Comparison of ENCODE assay signal across 1 cellular context in the genomic region with DNA sequence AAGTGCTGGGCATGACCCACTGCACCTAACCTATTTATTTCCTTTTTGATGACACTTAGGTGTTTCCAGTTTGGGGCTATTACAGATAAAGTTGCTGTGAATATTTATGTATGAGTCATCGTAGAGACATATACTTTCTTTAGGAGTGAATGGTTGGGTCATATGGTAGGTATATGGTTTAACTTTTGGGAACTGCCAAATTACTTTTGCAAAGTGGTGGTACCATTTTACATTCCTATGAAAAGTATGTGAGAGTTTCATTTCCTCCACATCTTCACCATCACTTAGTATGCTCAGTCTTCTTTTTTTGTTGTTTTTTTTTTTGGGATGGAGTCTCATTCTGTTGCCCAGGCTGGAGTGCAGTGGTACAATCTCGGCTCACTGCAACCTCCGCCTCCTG.
A peak's percentile ranks its signal among the peaks of the same experiment; 100 is the strongest.
TF ChIP-seq lines count a peak whose summit lies in the region.

No MANE protein-coding gene starts in this region.

TF ChIP-seq in K562, 482 proteins besides CTCF, POLR2A, EP300 and RAD21 (continued from another document):
- TF ChIP-seq, protein P1, sequence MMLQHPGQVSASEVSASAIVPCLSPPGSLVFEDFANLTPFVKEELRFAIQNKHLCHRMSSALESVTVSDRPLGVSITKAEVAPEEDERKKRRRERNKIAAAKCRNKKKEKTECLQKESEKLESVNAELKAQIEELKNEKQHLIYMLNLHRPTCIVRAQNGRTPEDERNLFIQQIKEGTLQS (IDR thresholded peaks at IDR 0.05), result peak; percentile 82
- TF ChIP-seq, protein P1 (CRISPR knock-in tag; conservative IDR thresholded peaks at IDR 0.05), result no peak
- TF ChIP-seq POLR2B (IDR thresholded peaks at IDR 0.05; ENCODE audit: low read depth, partially characterized antibody) (peak; percentile 27), ATF1 (CRISPR knock-in tag; IDR thresholded peaks at IDR 0.05) (no peak), ATF1 (tag; IDR thresholded peaks at IDR 0.05) (no peak), RBM14 (IDR thresholded peaks at IDR 0.05; ENCODE audit: borderline replicate concordance, insufficient read depth, low read depth, low read length) (no peak), BRD4 (IDR thresholded peaks at IDR 0.05) (no peak)
- TF ChIP-seq, protein P2, sequence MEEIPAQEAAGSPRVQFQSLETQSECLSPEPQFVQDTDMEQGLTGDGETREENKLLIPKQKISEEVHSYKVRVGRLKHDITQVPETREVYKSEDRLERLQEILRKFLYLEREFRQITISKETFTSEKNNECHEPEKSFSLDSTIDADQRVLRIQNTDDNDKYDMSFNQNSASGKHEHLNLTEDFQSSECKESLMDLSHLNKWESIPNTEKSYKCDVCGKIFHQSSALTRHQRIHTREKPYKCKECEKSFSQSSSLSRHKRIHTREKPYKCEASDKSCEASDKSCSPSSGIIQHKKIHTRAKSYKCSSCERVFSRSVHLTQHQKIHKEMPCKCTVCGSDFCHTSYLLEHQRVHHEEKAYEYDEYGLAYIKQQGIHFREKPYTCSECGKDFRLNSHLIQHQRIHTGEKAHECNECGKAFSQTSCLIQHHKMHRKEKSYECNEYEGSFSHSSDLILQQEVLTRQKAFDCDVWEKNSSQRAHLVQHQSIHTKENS (CRISPR knock-in tag; IDR thresholded peaks at IDR 0.05), result no peak
